ENCODE assay signal across 8 cellular contexts in genomic region chr10:88986549-88987242, GRCh38. TPM values are rescaled to one million over a fixed set of nuclear protein-coding genes. Genes with fewer than 3 reads are reported as not detected.
A peak's percentile ranks its signal among the peaks of the same experiment; 100 is the strongest.
DNase-seq lines count a peak whose midpoint lies in the region; ATAC-seq and TF ChIP-seq lines count a peak whose summit lies in the region.

No MANE protein-coding gene starts in this region.

- no peak overlapping the region for H3K4me3 ChIP-seq in HEK293 (ENCODE audit: low read depth, low read length)

- peaks cover 42% of the 10 kb centered on the region for H3K4me1 Mint-ChIP-seq in activated CD8-positive, alpha-beta T cell treated with anti-CD3 and anti-CD28 coated beads for 36 hours (ENCODE audit: low read depth)

- CTCF ChIA-PET in HEK293 (lab: Yijun Ruan, JAX) = interaction anchor here (0.6 to 7.4 kb wide), 29 partner anchors 8 to 946 kb away, joined by 3 to 137 read pairs (median 5); partner anchors contain the start of genes CH25H and LIPN
- CTCF ChIA-PET in activated CD8-positive, alpha-beta T cell treated with anti-CD3 and anti-CD28 coated beads for 36 hours (lab: Charles Lee) = interaction anchor here (0.8 to 2.7 kb wide), 24 partner anchors 8 to 232 kb away, joined by 3 to 19 read pairs (median 4); partner anchors contain the start of gene CH25H

- POLR2A ChIA-PET in HEK293 (lab: Yijun Ruan, JAX) = no interaction called here
- POLR2A ChIA-PET in activated CD8-positive, alpha-beta T cell treated with anti-CD3 and anti-CD28 coated beads for 36 hours (lab: Charles Lee) = interaction anchor here (0.9 to 1.9 kb wide), 3 partner anchors 10 to 221 kb away, joined by 3 to 4 read pairs (median 3); no protein-coding TSS in a partner anchor

- intact Hi-C loops in activated CD8-positive, alpha-beta T cell treated with anti-CD3 and anti-CD28 coated beads for 36 hours (cut with micrococcal nuclease) = loop anchor here (10.0 kb wide), 1 partner anchor 52 kb away; no protein-coding TSS in a partner anchor

- DNase-seq in COLO668 (lab: John Stamatoyannopoulos, UW; ENCODE audit: unreplicated experiment) (peak; percentile 1), kidney glomerular epithelial cell (lab: John Stamatoyannopoulos, UW) (peak; percentile 30)
- no peak for DNase-seq in activated CD8-positive, alpha-beta T cell treated with anti-CD3 and anti-CD28 coated beads for 36 hours

- H3K27ac ChIP-seq in HEK293 (ENCODE audit: extremely low read depth, low read depth, low read length) = no peak overlapping the region

- H3K9me3 ChIP-seq in HEK293 (ENCODE audit: control insufficient read depth, insufficient read depth, low read depth, low read length) = no peaks in the 10 kb centered on the region

- peaks cover 0 to 3% of the 10 kb centered on the region in 2 experiments; a peak in 1 of 3 replicates for H3K36me3 ChIP-seq in HEK293 (ENCODE audit: control insufficient read depth in 2 of 2, insufficient read depth in 1 of 2, low read length in 2 of 2)

- H3K36me3 Mint-ChIP-seq in activated CD8-positive, alpha-beta T cell treated with anti-CD3 and anti-CD28 coated beads for 36 hours (ENCODE audit: low read depth) = peaks cover 19% of the 10 kb centered on the region

- no peak for ATAC-seq in activated CD8-positive, alpha-beta T cell treated with anti-CD3 and anti-CD28 coated beads for 36 hours
- no peak for ATAC-seq in HG02840 (IDR thresholded peaks at IDR 0.05; ENCODE audit: low FRiP score, unreplicated experiment)
- no peak for ATAC-seq in GM21619 (IDR thresholded peaks at IDR 0.05; ENCODE audit: unreplicated experiment)
- ATAC-seq in HG02759 (IDR thresholded peaks at IDR 0.05; ENCODE audit: unreplicated experiment) = no peak
- ATAC-seq in GM18873 (IDR thresholded peaks at IDR 0.05; ENCODE audit: low FRiP score, unreplicated experiment) = no peak

- H3K27me3 Mint-ChIP-seq in activated CD8-positive, alpha-beta T cell treated with anti-CD3 and anti-CD28 coated beads for 36 hours = no peaks in the 10 kb centered on the region

- peaks cover 7% of the 10 kb centered on the region for H3K4me1 ChIP-seq in HEK293 (ENCODE audit: control insufficient read depth, insufficient read depth, low read length)

- H3K27ac Mint-ChIP-seq in activated CD8-positive, alpha-beta T cell treated with anti-CD3 and anti-CD28 coated beads for 36 hours = peak overlapping the region; percentile 36

- H3K9me3 Mint-ChIP-seq in activated CD8-positive, alpha-beta T cell treated with anti-CD3 and anti-CD28 coated beads for 36 hours = peaks cover 13% of the 10 kb centered on the region

- TF ChIP-seq CTCF in HEK293 (tag by site-specific recombination; IDR thresholded peaks at IDR 0.05) = no peak
- peak; percentile 51 for TF ChIP-seq CTCF in activated CD8-positive, alpha-beta T cell treated with anti-CD3 and anti-CD28 coated beads for 36 hours (IDR thresholded peaks at IDR 0.05)

- no peak overlapping the region for H3K4me3 Mint-ChIP-seq in activated CD8-positive, alpha-beta T cell treated with anti-CD3 and anti-CD28 coated beads for 36 hours

TF ChIP-seq in HEK293, 187 proteins besides CTCF, POLR2A, EP300 and RAD21:
- TF ChIP-seq ZEB2 (tag by site-specific recombination; IDR thresholded peaks at IDR 0.05) (no peak), ZNF654 (tag by site-specific recombination; IDR thresholded peaks at IDR 0.05; ENCODE audit: low read depth) (peak; percentile 56)
TF ChIP-seq in HEK293: peak in this region for 1.

RNA-seq across cellular contexts. Expression of gene FAS, which starts 3.9 kb away (rescaled TPM):
- total RNA-seq in activated CD8-positive, alpha-beta T cell treated with anti-CD3 and anti-CD28 coated beads for 36 hours = 10 to 100 TPM; 48.6 to 49.0 TPM

RNA-seq across cellular contexts. Expression of gene ACTA2, which starts 34.1 kb away (rescaled TPM):
- total RNA-seq in activated CD8-positive, alpha-beta T cell treated with anti-CD3 and anti-CD28 coated beads for 36 hours = 10 to 100 TPM; 13.3 to 14.9 TPM
